ENCODE assay signal across 1 cellular context in the genomic region with DNA sequence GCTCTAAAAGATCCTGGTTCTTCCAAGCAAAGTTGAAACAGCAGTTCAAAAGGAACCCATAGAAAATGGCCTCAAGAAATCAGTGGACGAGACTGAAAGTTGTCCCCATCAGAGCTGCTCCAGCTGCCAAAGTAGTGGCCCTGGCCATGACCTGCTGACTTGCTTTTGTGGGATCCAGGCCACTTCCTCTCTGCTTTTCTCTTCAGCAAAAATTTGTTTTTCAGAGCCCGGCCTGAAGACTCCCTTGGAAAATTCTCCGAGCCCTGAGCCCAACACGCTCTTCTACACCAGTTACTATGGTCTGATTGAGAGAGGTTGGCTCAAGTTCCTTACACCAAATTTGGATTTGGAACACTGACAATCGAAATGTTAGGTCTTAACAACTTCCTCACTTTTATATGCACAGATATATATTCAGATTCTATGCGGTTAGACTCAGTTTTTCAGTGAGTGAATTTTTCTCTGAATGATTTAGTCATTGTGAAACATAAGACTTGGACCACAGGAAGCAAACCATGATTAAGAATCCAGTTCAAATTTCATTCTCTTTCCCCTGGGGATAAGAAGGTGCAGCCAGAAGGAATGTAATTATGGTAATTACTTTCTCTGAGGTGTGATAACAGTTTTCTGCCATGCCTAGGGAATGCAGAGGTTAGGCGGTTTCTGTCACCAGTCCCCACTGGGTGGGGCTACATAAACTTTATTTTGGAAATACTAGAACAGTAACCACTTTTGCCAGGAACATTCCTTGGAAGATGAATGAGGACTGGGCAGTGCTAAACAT.
TF ChIP-seq lines count a peak whose summit lies in the region.

No MANE protein-coding gene starts in this region.

TF ChIP-seq in HEK293, 187 proteins besides CTCF, POLR2A, EP300 and RAD21 (continued from another document and continues in another):
- TF ChIP-seq ZNF518A (tag by site-specific recombination; conservative IDR thresholded peaks at IDR 0.05; ENCODE audit: low read depth): peak; percentile 36; the same call in 1 of the 2 replicates
- TF ChIP-seq KLF10 (tag by site-specific recombination; IDR thresholded peaks at IDR 0.05): peak; percentile 55; the same call in 1 of the 2 replicates
- TF ChIP-seq ZBTB1 (tag by site-specific recombination; IDR thresholded peaks at IDR 0.05): peak; percentile 46; the same call in 1 of the 2 replicates
- no peak for TF ChIP-seq SETDB1 (IDR thresholded peaks at IDR 0.05; ENCODE audit: insufficient read length, low read length)
- TF ChIP-seq GLI2 (tag by site-specific recombination; IDR thresholded peaks at IDR 0.05; ENCODE audit: borderline replicate concordance, low read depth): peak; percentile 40; the same call in 1 of the 2 replicates
- no peak for TF ChIP-seq ZNF677 (tag by site-specific recombination; IDR thresholded peaks at IDR 0.05)
- TF ChIP-seq ZNF19 (tag by site-specific recombination; IDR thresholded peaks at IDR 0.05; ENCODE audit: low read depth): no peak
- TF ChIP-seq ZNF585B (tag by site-specific recombination; IDR thresholded peaks at IDR 0.05): no peak
- no peak for TF ChIP-seq ZSCAN23 (tag by site-specific recombination; IDR thresholded peaks at IDR 0.05)
- TF ChIP-seq ZNF140 (tag by site-specific recombination; IDR thresholded peaks at IDR 0.05): no peak
- TF ChIP-seq, protein P1, sequence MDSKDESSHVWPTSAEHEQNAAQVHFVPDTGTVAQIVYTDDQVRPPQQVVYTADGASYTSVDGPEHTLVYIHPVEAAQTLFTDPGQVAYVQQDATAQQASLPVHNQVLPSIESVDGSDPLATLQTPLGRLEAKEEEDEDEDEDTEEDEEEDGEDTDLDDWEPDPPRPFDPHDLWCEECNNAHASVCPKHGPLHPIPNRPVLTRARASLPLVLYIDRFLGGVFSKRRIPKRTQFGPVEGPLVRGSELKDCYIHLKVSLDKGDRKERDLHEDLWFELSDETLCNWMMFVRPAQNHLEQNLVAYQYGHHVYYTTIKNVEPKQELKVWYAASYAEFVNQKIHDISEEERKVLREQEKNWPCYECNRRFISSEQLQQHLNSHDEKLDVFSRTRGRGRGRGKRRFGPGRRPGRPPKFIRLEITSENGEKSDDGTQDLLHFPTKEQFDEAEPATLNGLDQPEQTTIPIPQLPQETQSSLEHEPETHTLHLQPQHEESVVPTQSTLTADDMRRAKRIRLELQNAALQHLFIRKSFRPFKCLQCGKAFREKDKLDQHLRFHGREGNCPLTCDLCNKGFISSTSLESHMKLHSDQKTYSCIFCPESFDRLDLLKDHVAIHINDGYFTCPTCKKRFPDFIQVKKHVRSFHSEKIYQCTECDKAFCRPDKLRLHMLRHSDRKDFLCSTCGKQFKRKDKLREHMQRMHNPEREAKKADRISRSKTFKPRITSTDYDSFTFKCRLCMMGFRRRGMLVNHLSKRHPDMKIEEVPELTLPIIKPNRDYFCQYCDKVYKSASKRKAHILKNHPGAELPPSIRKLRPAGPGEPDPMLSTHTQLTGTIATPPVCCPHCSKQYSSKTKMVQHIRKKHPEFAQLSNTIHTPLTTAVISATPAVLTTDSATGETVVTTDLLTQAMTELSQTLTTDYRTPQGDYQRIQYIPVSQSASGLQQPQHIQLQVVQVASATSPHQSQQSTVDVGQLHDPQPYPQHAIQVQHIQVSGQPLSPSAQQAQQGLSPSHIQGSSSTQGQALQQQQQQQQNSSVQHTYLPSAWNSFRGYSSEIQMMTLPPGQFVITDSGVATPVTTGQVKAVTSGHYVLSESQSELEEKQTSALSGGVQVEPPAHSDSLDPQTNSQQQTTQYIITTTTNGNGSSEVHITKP (tag by site-specific recombination; IDR thresholded peaks at IDR 0.05): peak; percentile 53
- peak; percentile 95 for TF ChIP-seq PRDM4 (tag by site-specific recombination; IDR thresholded peaks at IDR 0.05)
- no peak for TF ChIP-seq ZNF133 (tag by site-specific recombination; IDR thresholded peaks at IDR 0.05)
- peak; percentile 72 for TF ChIP-seq ZBTB17 (tag by site-specific recombination; IDR thresholded peaks at IDR 0.05)
- TF ChIP-seq KLF7 (tag by site-specific recombination; IDR thresholded peaks at IDR 0.05; ENCODE audit: borderline replicate concordance): peak; percentile 68; the same call in 1 of the 2 replicates
- 0 out of 2 replicates have a peak, but pooled peaks have one; percentile 50 for TF ChIP-seq ZNF10 (tag by site-specific recombination; IDR thresholded peaks at IDR 0.05)
- no peak; the same call in 1 of the 2 replicates for TF ChIP-seq ZBTB20 (tag by site-specific recombination; IDR thresholded peaks at IDR 0.05)
- TF ChIP-seq ZNF777 (tag by site-specific recombination; IDR thresholded peaks at IDR 0.05; ENCODE audit: borderline replicate concordance): no peak
- peak; percentile 80 for TF ChIP-seq ZXDB (tag by site-specific recombination; IDR thresholded peaks at IDR 0.05)
- TF ChIP-seq, protein P2, sequence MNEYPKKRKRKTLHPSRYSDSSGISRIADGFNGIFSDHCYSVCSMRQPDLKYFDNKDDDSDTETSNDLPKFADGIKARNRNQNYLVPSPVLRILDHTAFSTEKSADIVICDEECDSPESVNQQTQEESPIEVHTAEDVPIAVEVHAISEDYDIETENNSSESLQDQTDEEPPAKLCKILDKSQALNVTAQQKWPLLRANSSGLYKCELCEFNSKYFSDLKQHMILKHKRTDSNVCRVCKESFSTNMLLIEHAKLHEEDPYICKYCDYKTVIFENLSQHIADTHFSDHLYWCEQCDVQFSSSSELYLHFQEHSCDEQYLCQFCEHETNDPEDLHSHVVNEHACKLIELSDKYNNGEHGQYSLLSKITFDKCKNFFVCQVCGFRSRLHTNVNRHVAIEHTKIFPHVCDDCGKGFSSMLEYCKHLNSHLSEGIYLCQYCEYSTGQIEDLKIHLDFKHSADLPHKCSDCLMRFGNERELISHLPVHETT (tag by site-specific recombination; IDR thresholded peaks at IDR 0.05): peak; percentile 78
- no peak for TF ChIP-seq ZNF529 (tag by site-specific recombination; IDR thresholded peaks at IDR 0.05; ENCODE audit: insufficient replicate concordance)
- TF ChIP-seq ZNF645 (tag by site-specific recombination; IDR thresholded peaks at IDR 0.05): no peak
- TF ChIP-seq ZNF23 (tag by site-specific recombination; IDR thresholded peaks at IDR 0.05; ENCODE audit: borderline replicate concordance): no peak
- no peak for TF ChIP-seq ZNF157 (tag by site-specific recombination; IDR thresholded peaks at IDR 0.05)
- no peak for TF ChIP-seq ZNF155 (tag by site-specific recombination; IDR thresholded peaks at IDR 0.05)
- peak; percentile 71; the same call in 1 of the 2 replicates for TF ChIP-seq ZNF24 (tag by site-specific recombination; IDR thresholded peaks at IDR 0.05)
- peak; percentile 84 for TF ChIP-seq KLF1 (tag by site-specific recombination; IDR thresholded peaks at IDR 0.05)
- no peak for TF ChIP-seq ZNF48 (tag by site-specific recombination; IDR thresholded peaks at IDR 0.05)
- TF ChIP-seq MEIS1 (CRISPR knock-in tag; IDR thresholded peaks at IDR 0.05; ENCODE audit: borderline replicate concordance): no peak
- TF ChIP-seq ZNF132 (tag by site-specific recombination; IDR thresholded peaks at IDR 0.05; ENCODE audit: borderline replicate concordance): no peak
- TF ChIP-seq KLF17 (tag by site-specific recombination; IDR thresholded peaks at IDR 0.05): peak; percentile 94
- TF ChIP-seq WT1 (tag by site-specific recombination; IDR thresholded peaks at IDR 0.05): peak; percentile 66
- peak; percentile 82; the same call in 1 of the 2 replicates for TF ChIP-seq BCL11A (tag by site-specific recombination; IDR thresholded peaks at IDR 0.05; ENCODE audit: low read depth)
- no peak for TF ChIP-seq ZNF514 (tag by site-specific recombination; IDR thresholded peaks at IDR 0.05)
- TF ChIP-seq ZNF266 (tag by site-specific recombination; IDR thresholded peaks at IDR 0.05; ENCODE audit: low read depth): no peak
- peak; percentile 84; the same call in 1 of the 2 replicates for TF ChIP-seq TRIM28 (IDR thresholded peaks at IDR 0.05; ENCODE audit: borderline replicate concordance, low read length)
- TF ChIP-seq ZNF184 (tag by site-specific recombination; IDR thresholded peaks at IDR 0.05): peak; percentile 30; the same call in 1 of the 2 replicates
- TF ChIP-seq, protein P3, sequence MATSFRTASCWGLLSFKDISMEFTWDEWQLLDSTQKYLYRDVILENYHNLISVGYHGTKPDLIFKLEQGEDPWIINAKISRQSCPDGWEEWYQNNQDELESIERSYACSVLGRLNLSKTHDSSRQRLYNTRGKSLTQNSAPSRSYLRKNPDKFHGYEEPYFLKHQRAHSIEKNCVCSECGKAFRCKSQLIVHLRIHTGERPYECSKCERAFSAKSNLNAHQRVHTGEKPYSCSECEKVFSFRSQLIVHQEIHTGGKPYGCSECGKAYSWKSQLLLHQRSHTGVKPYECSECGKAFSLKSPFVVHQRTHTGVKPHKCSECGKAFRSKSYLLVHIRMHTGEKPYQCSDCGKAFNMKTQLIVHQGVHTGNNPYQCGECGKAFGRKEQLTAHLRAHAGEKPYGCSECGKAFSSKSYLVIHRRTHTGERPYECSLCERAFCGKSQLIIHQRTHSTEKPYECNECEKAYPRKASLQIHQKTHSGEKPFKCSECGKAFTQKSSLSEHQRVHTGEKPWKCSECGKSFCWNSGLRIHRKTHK (tag by site-specific recombination; IDR thresholded peaks at IDR 0.05): no peak
- TF ChIP-seq EGR2 (tag by site-specific recombination; IDR thresholded peaks at IDR 0.05; ENCODE audit: low read depth): no peak
- TF ChIP-seq PBX3 (CRISPR knock-in tag; IDR thresholded peaks at IDR 0.05): no peak
- no peak for TF ChIP-seq ZNF423 (tag by site-specific recombination; IDR thresholded peaks at IDR 0.05)
